ENCODE assay signal across 8 cellular contexts in the genomic region with DNA sequence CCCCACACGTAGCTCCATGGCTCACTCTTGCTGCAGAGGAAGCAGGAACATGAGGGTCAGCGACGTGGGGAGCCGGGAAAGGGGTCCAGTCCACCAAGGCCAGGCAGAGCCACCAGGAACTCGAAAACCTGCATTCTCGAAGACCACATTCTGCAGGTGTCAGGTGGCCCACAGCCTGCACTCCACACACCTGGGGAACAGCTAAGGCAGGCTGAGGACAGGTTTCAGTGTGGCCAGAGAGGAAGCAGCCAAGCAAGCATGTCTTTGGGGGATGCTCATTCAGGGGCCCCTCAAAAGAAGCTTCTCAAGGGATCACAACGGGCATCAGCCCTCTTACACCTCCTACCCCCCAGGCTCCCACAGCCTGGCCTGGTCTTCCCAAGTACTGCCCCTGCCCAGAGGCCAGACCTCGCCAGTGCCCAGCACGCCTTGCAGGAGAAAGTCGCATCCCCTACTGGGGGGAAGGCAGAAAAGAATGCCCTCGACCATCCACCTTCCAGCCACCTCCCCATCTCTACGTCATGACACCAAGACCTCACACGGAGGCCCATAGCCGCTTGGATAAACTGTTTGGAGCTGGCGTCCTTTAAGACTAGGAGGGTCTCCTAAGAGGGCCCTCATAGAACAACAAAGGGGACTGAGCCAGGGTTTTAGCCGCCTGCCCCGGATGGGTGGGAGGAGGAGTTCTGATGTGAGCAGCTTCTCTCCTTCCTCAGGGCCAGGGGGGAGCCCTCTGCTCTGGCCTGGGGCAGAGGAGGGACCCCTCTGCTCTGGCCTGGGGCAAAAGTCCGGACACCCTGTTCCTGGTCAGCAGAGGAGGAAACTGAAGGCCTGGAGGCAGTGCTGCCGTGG. TPM values are rescaled to one million over a fixed set of nuclear protein-coding genes. Genes with fewer than 3 reads are reported as not detected.
DNase-seq lines count a peak whose midpoint lies in the region; ATAC-seq and TF ChIP-seq lines count a peak whose summit lies in the region.

No MANE protein-coding gene starts in this region.

- TF ChIP-seq CTCF in left ventricle myocardium inferior (IDR thresholded peaks at IDR 0.05; ENCODE audit: borderline replicate concordance) (no peak), breast epithelium (IDR thresholded peaks at IDR 0.05) (no peak)

- DNase-seq in left ventricle myocardium inferior (no peak), Right ventricle myocardium inferior (ENCODE audit: missing footprints) (no peak), breast epithelium (ENCODE audit: low spot score in 2 of 2) (no peak), hippocampal formation (lab: John Stamatoyannopoulos, UW) (no peak), GM03348 (ENCODE audit: low spot score) (no peak)

- H3K4me3 ChIP-seq in left ventricle myocardium inferior (peak overlapping the region; percentile 83), breast epithelium (peak overlapping the region; percentile 81 to 94 (median 84)), mesodermal cell (ENCODE audit: extremely low read depth, insufficient read depth, low read length, poor library complexity, severe bottlenecking) (peak overlapping the region; percentile 83)

- H3K36me3 ChIP-seq in left ventricle myocardium inferior = peaks cover 9% of the 10 kb centered on the region
- H3K36me3 ChIP-seq in breast epithelium = no peaks in the 10 kb centered on the region
- peaks cover 44% of the 10 kb centered on the region for H3K36me3 ChIP-seq in mesodermal cell (ENCODE audit: control insufficient read depth, insufficient read depth, low read length)

- intact Hi-C loops in left ventricle myocardium inferior (cut with micrococcal nuclease) (no loop called here), Right ventricle myocardium inferior (cut with DNase I) (loop anchor here (1.0 kb wide), 1 partner anchor 48 kb away; no protein-coding TSS in a partner anchor), breast epithelium (cut with DNase I; ENCODE audit: low total_unique reads) (loop anchor here (10.0 kb wide), 1 partner anchor 110 kb away; the partner anchor contains the start of gene MAFF)

- no peaks in the 10 kb centered on the region for H3K9me3 ChIP-seq in left ventricle myocardium inferior (replicated peaks)
- no peaks in the 10 kb centered on the region for H3K9me3 ChIP-seq in breast epithelium
- no peaks in the 10 kb centered on the region for H3K9me3 ChIP-seq in mesodermal cell (ENCODE audit: control insufficient read depth, low read length)

- H3K4me1 ChIP-seq in left ventricle myocardium inferior = peaks cover 95% of the 10 kb centered on the region
- peaks cover 15 to 41% of the 10 kb centered on the region in 2 donors for H3K4me1 ChIP-seq in breast epithelium
- peaks cover 51% of the 10 kb centered on the region for H3K4me1 ChIP-seq in mesodermal cell (ENCODE audit: control insufficient read depth, insufficient read depth, low read length, poor library complexity, severe bottlenecking)

- TF ChIP-seq POLR2A in breast epithelium (IDR thresholded peaks at IDR 0.05) = no peak

- WGBS in mesodermal cell (ENCODE audit: insufficient coverage in 2 of 2), 2 experiments = 70 to 72% methylated on average over 11 to 15 of the region's 19 CpGs

- no peak for ATAC-seq in Right ventricle myocardium inferior
- no peak for ATAC-seq in GM18511 (IDR thresholded peaks at IDR 0.05; ENCODE audit: unreplicated experiment)
- no peak for ATAC-seq in GM21360 (IDR thresholded peaks at IDR 0.05; ENCODE audit: unreplicated experiment)

- peak overlapping the region; percentile 98 for H3K27ac ChIP-seq in left ventricle myocardium inferior (replicated peaks)
- peak overlapping the region; percentile 97 to 98 for H3K27ac ChIP-seq in breast epithelium
- H3K27ac ChIP-seq in mesodermal cell (ENCODE audit: low read depth, low read length, severe bottlenecking) = no peak overlapping the region

- H3K27me3 ChIP-seq in left ventricle myocardium inferior (ENCODE audit: low read depth) (no peaks in the 10 kb centered on the region), breast epithelium (no peaks in the 10 kb centered on the region)

RNA-seq across cellular contexts. Expression of gene CSNK1E, which starts 2.9 kb away (rescaled TPM):
- total RNA-seq in left ventricle myocardium inferior (76.1 TPM), Right ventricle myocardium inferior (55.4 TPM), breast epithelium (100 to 1,000 TPM in 2 of 3 donors, 10 to 100 TPM in 1; 83.0 to 147 (median 117) TPM)
- polyA plus RNA-seq in mesodermal cell (2013, experiment 1 of 2) = 129 TPM
- 114 TPM for polyA plus RNA-seq in mesodermal cell (2013, experiment 2 of 2)

RNA-seq across cellular contexts. Expression of gene TMEM184B, which starts 41.6 kb away (rescaled TPM):
- total RNA-seq in left ventricle myocardium inferior = 50.6 TPM
- 43.1 TPM for total RNA-seq in Right ventricle myocardium inferior
- 10 to 100 TPM; 30.6 to 49.5 (median 42.4) TPM for total RNA-seq in breast epithelium
- 68.7 TPM for polyA plus RNA-seq in mesodermal cell (2013, experiment 1 of 2)
- polyA plus RNA-seq in mesodermal cell (2013, experiment 2 of 2) = 53.5 TPM
